In genomic region chr7:107902381-107902780, GRCh38 we compare ENCODE assay signal across 20 cellular contexts. TPM values are rescaled to one million over a fixed set of nuclear protein-coding genes. Genes with fewer than 3 reads are reported as not detected.
A peak's percentile ranks its signal among the peaks of the same experiment; 100 is the strongest.
DNase-seq lines count a peak whose midpoint lies in the region; ATAC-seq, FAIRE-seq and TF ChIP-seq lines count a peak whose summit lies in the region.
"Had no signal": no experiment of that assay in that cellular context is flagged by ENCODE, and none has a peak within 500 bp of the region (broad histone marks: within the 10 kb centered on the region; RNA-seq: fewer than 3 reads in every experiment).

No MANE protein-coding gene starts in this region.

- H3K4me1 Mint-ChIP-seq in WTC11, result peaks cover 14% of the 10 kb centered on the region
- peaks cover 20% of the 10 kb centered on the region for H3K4me1 Mint-ChIP-seq in progenitor cell of endocrine pancreas (ENCODE audit: low read depth)

- TF ChIP-seq POLR2A in H54 (IDR thresholded peaks at IDR 0.05; ENCODE audit: low read depth, low read length), result no peak

- FAIRE-seq in H54 (lab: Jason Lieb, UNC), result peak; percentile 57

- H3K9me3 Mint-ChIP-seq in WTC11 (no peaks in the 10 kb centered on the region), progenitor cell of endocrine pancreas (ENCODE audit: low read depth) (no peaks in the 10 kb centered on the region)
- H3K9me3 Mint-ChIP-seq: activated CD4-positive, alpha-beta T cell treated with anti-CD3 and anti-CD28 coated beads, Interleukin-2, amount 10 ng/mL, durations not matched to agents 24 days and 14 days; natural killer cell treated with Interleukin-12 subunit alpha and Interleukin-12 subunit beta and Interleukin-15 and Interleukin-18, amount 100 ng/mL, for 72 hours had no signal

- CTCF ChIA-PET in WTC11 (lab: Charles Lee), result no interaction called here

- no peak overlapping the region for H3K4me3 ChIP-seq in fibroblast of the aortic adventitia (ENCODE audit: low read depth, low read length)

- DNase-seq in H54 (ENCODE audit: insufficient read length, low spot score) (no peak), WTC11 (ENCODE audit: low spot score) (no peak), fibroblast of the aortic adventitia (ENCODE audit: low read depth) (peak; percentile 37), progenitor cell of endocrine pancreas (ENCODE audit: low spot score, unreplicated experiment) (no peak)
- DNase-seq in stimulated activated CD4-positive, alpha-beta T cell treated with anti-CD3 and anti-CD28 coated beads, Interleukin-15, amount 100 ng/mL, for 24 hours, result no peak
- no peak for DNase-seq in activated effector memory CD4-positive, alpha-beta T cell treated with anti-CD3 and anti-CD28 coated beads, Interleukin-2, amount 50 U/mL, for 16 hours
- DNase-seq: activated CD4-positive, alpha-beta T cell treated with anti-CD3 and anti-CD28 coated beads, Interleukin-2, amount 10 ng/mL, durations not matched to agents 24 days and 14 days; activated CD8-positive, alpha-beta memory T cell treated with anti-CD3 and anti-CD28 coated beads, Interleukin-2, amount 50 U/mL, for 4 hours; activated naive CD4-positive, alpha-beta T cell; amygdala; central memory CD4-positive, alpha-beta T cell; DMS79 treated with DMSO at 0.1 percent for 48 hours; midbrain; NCI-H1436; NCI-H526; SHP77 had no signal

- H3K4me3 Mint-ChIP-seq in WTC11 (no peak overlapping the region), progenitor cell of endocrine pancreas (ENCODE audit: low read depth) (no peak overlapping the region)
- H3K4me3 Mint-ChIP-seq: activated CD4-positive, alpha-beta T cell treated with anti-CD3 and anti-CD28 coated beads, Interleukin-2, amount 10 ng/mL, durations not matched to agents 24 days and 14 days; B cell; natural killer cell treated with Interleukin-12 subunit alpha and Interleukin-12 subunit beta and Interleukin-15 and Interleukin-18, amount 100 ng/mL, for 72 hours had no signal

- H3K27me3 Mint-ChIP-seq in WTC11 (ENCODE audit: low read depth) (no peaks in the 10 kb centered on the region), progenitor cell of endocrine pancreas (no peaks in the 10 kb centered on the region)
- H3K27me3 Mint-ChIP-seq: activated CD4-positive, alpha-beta T cell treated with anti-CD3 and anti-CD28 coated beads, Interleukin-2, amount 10 ng/mL, durations not matched to agents 24 days and 14 days; B cell; natural killer cell treated with Interleukin-12 subunit alpha and Interleukin-12 subunit beta and Interleukin-15 and Interleukin-18, amount 100 ng/mL, for 72 hours had no signal

- TF ChIP-seq CTCF in WTC11 (IDR thresholded peaks at IDR 0.05) (no peak), fibroblast of the aortic adventitia (IDR thresholded peaks at IDR 0.05; ENCODE audit: insufficient read depth, low read length) (no peak), progenitor cell of endocrine pancreas (IDR thresholded peaks at IDR 0.05; ENCODE audit: unreplicated experiment) (no peak)

- peaks cover 34% of the 10 kb centered on the region for H3K36me3 Mint-ChIP-seq in WTC11
- H3K36me3 Mint-ChIP-seq in progenitor cell of endocrine pancreas (ENCODE audit: insufficient read depth), result peaks cover 23% of the 10 kb centered on the region

- ATAC-seq in WTC11 (peak; percentile 56; the same call in 1 of the 2 replicates), HG02642 (IDR thresholded peaks at IDR 0.05; ENCODE audit: poor library complexity, unreplicated experiment) (no peak)
- ATAC-seq: esophagus mucosa; natural killer cell treated with Interleukin-12 subunit alpha and Interleukin-12 subunit beta and Interleukin-15 and Interleukin-18, amount 100 ng/mL, for 72 hours had no signal

- POLR2A ChIA-PET in WTC11 (lab: Charles Lee), result no interaction called here

- H3K27ac Mint-ChIP-seq in WTC11, result peak overlapping the region; percentile 74
- H3K27ac Mint-ChIP-seq in progenitor cell of endocrine pancreas, result peak overlapping the region; percentile 71
- H3K27ac Mint-ChIP-seq: activated CD4-positive, alpha-beta T cell treated with anti-CD3 and anti-CD28 coated beads, Interleukin-2, amount 10 ng/mL, durations not matched to agents 24 days and 14 days; B cell; natural killer cell treated with Interleukin-12 subunit alpha and Interleukin-12 subunit beta and Interleukin-15 and Interleukin-18, amount 100 ng/mL, for 72 hours had no signal

TF ChIP-seq in WTC11, 78 proteins besides CTCF, POLR2A, EP300 and RAD21 (continues in another document):
- TF ChIP-seq SMAD3 (CRISPR knock-in tag; IDR thresholded peaks at IDR 0.05; ENCODE audit: borderline replicate concordance) (no peak), STAT6 (CRISPR knock-in tag; conservative IDR thresholded peaks at IDR 0.05; ENCODE audit: low read depth) (no peak), FOXP4 (CRISPR knock-in tag; IDR thresholded peaks at IDR 0.05) (no peak), FOXK1 (CRISPR knock-in tag; IDR thresholded peaks at IDR 0.05) (no peak), PRDM15 (CRISPR knock-in tag; IDR thresholded peaks at IDR 0.05) (no peak), PREB (CRISPR knock-in tag; IDR thresholded peaks at IDR 0.05; ENCODE audit: borderline replicate concordance) (no peak), ATF1 (CRISPR knock-in tag; IDR thresholded peaks at IDR 0.05) (no peak), TEAD1 (CRISPR knock-in tag; IDR thresholded peaks at IDR 0.05) (no peak), FOXP1 (CRISPR knock-in tag; IDR thresholded peaks at IDR 0.05; ENCODE audit: borderline replicate concordance) (no peak)

RNA-seq across cellular contexts. Expression of gene DLD, which starts 11.4 kb away (rescaled TPM):
- 72.1 to 79.9 TPM (median 75.6 TPM) in 3 replicates for total RNA-seq in WTC11 (2021)
- total RNA-seq in fibroblast of the aortic adventitia (ENCODE audit: low replicate concordance), result 71.9 and 85.7 TPM in 2 replicates
- 75.7 and 80.0 TPM in 2 replicates for total RNA-seq in progenitor cell of endocrine pancreas
